In the genomic region with DNA sequence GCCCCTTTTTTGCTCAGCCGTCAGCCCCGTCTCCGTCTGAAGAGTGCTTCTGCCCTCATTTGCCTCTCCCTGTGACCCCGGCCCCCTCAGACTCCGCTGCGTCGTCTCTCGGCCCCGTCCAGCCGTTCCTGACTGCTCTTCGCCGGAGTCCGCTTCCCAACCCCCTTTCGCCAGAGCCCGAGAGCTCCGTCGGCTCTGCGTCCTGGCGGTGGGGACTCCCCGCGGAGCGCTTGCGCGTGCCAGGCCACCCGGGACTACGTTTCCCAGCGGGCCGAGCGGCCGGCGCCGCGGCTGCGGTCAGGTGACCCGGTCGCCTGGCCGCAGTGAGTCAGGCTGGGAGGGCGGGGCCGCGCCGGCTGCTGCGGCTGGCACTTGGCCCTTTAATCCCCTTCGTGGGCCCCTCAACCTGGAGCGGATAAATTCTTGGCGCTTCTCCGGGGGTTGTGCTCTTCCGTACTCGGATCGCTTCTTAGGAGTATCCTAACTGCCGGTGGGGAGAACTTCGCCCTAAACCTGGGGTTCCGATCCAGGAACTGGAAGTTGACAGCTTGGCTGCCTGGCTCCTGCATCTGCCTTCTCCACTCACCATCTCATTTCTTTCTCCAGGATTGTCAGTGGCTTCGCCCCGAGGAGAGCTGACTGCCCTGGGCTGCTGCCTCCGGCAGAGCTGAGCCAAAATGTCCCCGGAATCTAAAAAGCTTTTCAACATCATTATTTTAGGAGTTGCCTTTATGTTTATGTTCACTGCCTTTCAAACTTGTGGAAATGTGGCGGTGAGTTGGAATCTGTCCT, we compare ENCODE assay signal across 8 cellular contexts. TPM values are rescaled to one million over a fixed set of nuclear protein-coding genes. Genes with fewer than 3 reads are reported as not detected.
DNase-seq lines count a peak whose midpoint lies in the region; ATAC-seq, FAIRE-seq and TF ChIP-seq lines count a peak whose summit lies in the region.

A gene (plus strand): TSS at position 444 of the 792 bp plus-strand sequence. CDS start 234 bp downstream, at position 678.

- TF ChIP-seq RAD21 in HepG2 (CRISPR knock-in tag; IDR thresholded peaks at IDR 0.05), result no peak; the same call in 1 of the 2 replicates

- H3K36me3 Mint-ChIP-seq in activated CD4-positive, alpha-beta memory T cell treated with anti-CD3 and anti-CD28 coated beads for 36 hours, result peaks cover 51% of the 10 kb centered on the region

- DNase-seq in NCI-H748 treated with DMSO at 0.1 percent for 48 hours (lab: John Stamatoyannopoulos, UW), result peak; percentile 69
- peak; percentile 94 for DNase-seq in activated CD4-positive, alpha-beta memory T cell treated with anti-CD3 and anti-CD28 coated beads for 36 hours
- DNase-seq in dermis microvascular lymphatic vessel endothelial cell (ENCODE audit: low read depth in 2 of 2), result peak; percentile 81 to 95
- peak; percentile 90 for DNase-seq in HepG2 (ENCODE audit: low spot score)
- peak; percentile 81 to 88 for DNase-seq in stimulated activated CD4-positive, alpha-beta T cell treated with anti-CD3 and anti-CD28 coated beads, Interleukin-2, amount 100 ng/mL, for 48 hours

- H3K79me2 ChIP-seq in HepG2 (ENCODE audit: insufficient read depth, low read length), result peaks cover 58% of the 10 kb centered on the region

- CTCF ChIA-PET in activated CD4-positive, alpha-beta memory T cell treated with anti-CD3 and anti-CD28 coated beads for 36 hours (lab: Charles Lee), result interaction anchor here (1.1 to 2.2 kb wide), 2 partner anchors 10 to 24 kb away, joined by 3 to 10 read pairs; no protein-coding TSS in a partner anchor
- CTCF ChIA-PET in HepG2 (lab: Yijun Ruan, JAX; ENCODE audit: low intra/inter-chr PET ratio, low total read pairs), result no interaction called here

- in situ Hi-C loops in HepG2 (cut with HindIII; ENCODE audit: extremely low pct_ligation_motif_present, low pct_unique_long_range_greater_than_20kb), result no loop called here

- no peak within 1 kb of the TSS for H2AFZ ChIP-seq in HepG2 (ENCODE audit: low read length)

- H4K20me1 ChIP-seq in BLaER1 treated with 17β-estradiol and CSF1 and Interleukin-3, amounts not matched to agents 10 nM and 100 nM, result peaks cover 31 to 42% (median 38%) of the 10 kb centered on the region in 11 experiments; a peak in 21 of 22 replicates
- peaks cover 34% of the 10 kb centered on the region for H4K20me1 ChIP-seq in HepG2 (ENCODE audit: insufficient read depth, low read length)

- H3K4me3 ChIP-seq in BLaER1 treated with 17β-estradiol and CSF1 and Interleukin-3, amounts not matched to agents 10 nM and 100 nM, result peak within 1 kb of the TSS; percentile 81 to 99 (median 95)
- peak within 1 kb of the TSS; percentile 93 to 100 (median 100) for H3K4me3 ChIP-seq in HepG2 (replicated peaks in 1 of 3; ENCODE audit: insufficient read depth in 1 of 3, low read depth in 2 of 3, low read length in 3 of 3)

- peak within 1 kb of the TSS; percentile 86 to 97 (median 92) for H3K4me2 ChIP-seq in BLaER1 treated with 17β-estradiol and CSF1 and Interleukin-3, amounts not matched to agents 10 nM and 100 nM
- peak within 1 kb of the TSS; percentile 88 for H3K4me2 ChIP-seq in HepG2 (ENCODE audit: low read depth, low read length)

- POLR2A ChIA-PET in activated CD4-positive, alpha-beta memory T cell treated with anti-CD3 and anti-CD28 coated beads for 36 hours (lab: Charles Lee), result interaction anchor here (0.6 to 6.5 kb wide), 7 partner anchors 8 to 180 kb away, joined by 3 to 79 read pairs (median 6); a partner anchor contains a TSS
- POLR2A ChIA-PET in HepG2 (lab: Yijun Ruan, JAX), result interaction anchor here (0.6 to 4.1 kb wide), 13 partner anchors 8 to 1865 kb away, joined by 3 to 71 read pairs (median 7); a partner anchor contains a TSS

- H3K9ac ChIP-seq in BLaER1 treated with 17β-estradiol and CSF1 and Interleukin-3, amounts not matched to agents 10 nM and 100 nM, result peak within 1 kb of the TSS; percentile 94 to 100 (median 99)
- peak within 1 kb of the TSS; percentile 100 for H3K9ac ChIP-seq in HepG2 (ENCODE audit: insufficient read depth, low read depth, low read length)

- H3K9me3 Mint-ChIP-seq in activated CD4-positive, alpha-beta memory T cell treated with anti-CD3 and anti-CD28 coated beads for 36 hours, result no peaks in the 10 kb centered on the region

- no TSS peak for BruUV-seq in HepG2 (replicated peaks; lab: Mats Ljungman, UMichigan)

- ATAC-seq in GM19328 (IDR thresholded peaks at IDR 0.05; ENCODE audit: unreplicated experiment), result peak; percentile 50
- peak; percentile 56 for ATAC-seq in HG03460 (IDR thresholded peaks at IDR 0.05; ENCODE audit: unreplicated experiment)
- peak; percentile 86 for ATAC-seq in HepG2

- H3K27me3 ChIP-seq in BLaER1 treated with 17β-estradiol and CSF1 and Interleukin-3, amounts not matched to agents 10 nM and 100 nM, result no peaks in the 10 kb centered on the region
- H3K27me3 ChIP-seq in HepG2 (ENCODE audit: control insufficient read depth in 1 of 2, insufficient read depth in 2 of 2, low read length in 2 of 2), result peaks cover 0 to 3% of the 10 kb centered on the region in 2 experiments; a peak in 1 of 5 replicates

- H3K36me3 ChIP-seq in BLaER1 treated with 17β-estradiol and CSF1 and Interleukin-3, amounts not matched to agents 10 nM and 100 nM, result peaks cover 35 to 59% (median 47%) of the 10 kb centered on the region in 11 experiments
- peaks cover 11 to 40% of the 10 kb centered on the region in 2 experiments for H3K36me3 ChIP-seq in HepG2 (replicated peaks in 1 of 2; ENCODE audit: control insufficient read depth in 1 of 2, insufficient read depth in 2 of 2, low read length in 2 of 2)

- TF ChIP-seq CTCF in HepG2 (CRISPR knock-in tag; IDR thresholded peaks at IDR 0.05), result no peak

- peaks cover 0 to 9% (median 0%) of the 10 kb centered on the region in 11 experiments; a peak in 3 of 22 replicates for H3K9me3 ChIP-seq in BLaER1 treated with 17β-estradiol and CSF1 and Interleukin-3, amounts not matched to agents 10 nM and 100 nM (replicated peaks in 1 of 11)
- H3K9me3 ChIP-seq in HepG2 (ENCODE audit: low read length), result no peaks in the 10 kb centered on the region

- peak within 1 kb of the TSS; percentile 87 to 99 (median 98) for H3K27ac ChIP-seq in BLaER1 treated with 17β-estradiol and CSF1 and Interleukin-3, amounts not matched to agents 10 nM and 100 nM
- peak within 1 kb of the TSS; percentile 97 for H3K27ac ChIP-seq in HepG2 (ENCODE audit: extremely low read length, insufficient read depth, low read length)

- H3K4me3 Mint-ChIP-seq in activated CD4-positive, alpha-beta memory T cell treated with anti-CD3 and anti-CD28 coated beads for 36 hours, result peak within 1 kb of the TSS; percentile 95

- no peaks in the 10 kb centered on the region for H3K27me3 Mint-ChIP-seq in activated CD4-positive, alpha-beta memory T cell treated with anti-CD3 and anti-CD28 coated beads for 36 hours

- no peak for FAIRE-seq in HepG2 (lab: Jason Lieb, UNC)

- H3K4me1 Mint-ChIP-seq in activated CD4-positive, alpha-beta memory T cell treated with anti-CD3 and anti-CD28 coated beads for 36 hours (ENCODE audit: low read depth), result peaks cover 46% of the 10 kb centered on the region

- under 1% methylated on average over 41 of the region's 57 CpGs for WGBS in HepG2 (ENCODE audit: low lambda C conversion rate)

- intact Hi-C loops in activated CD4-positive, alpha-beta memory T cell treated with anti-CD3 and anti-CD28 coated beads for 36 hours (cut with micrococcal nuclease), result loop anchor here (1.0 to 5.0 kb wide), 6 partner anchors 12 to 719 kb away; a partner anchor contains a TSS
- intact Hi-C loops in HepG2 (cut with micrococcal nuclease; ENCODE audit: unreplicated experiment), result no loop called here

- TF ChIP-seq EP300 in HepG2 (IDR thresholded peaks at IDR 0.05; ENCODE audit: low read depth in 2 of 2, low read length in 2 of 2) (peak in 1 of 2 experiments; percentile 46; a peak in 2 of 4 replicates), HepG2 (CRISPR knock-in tag; IDR thresholded peaks at IDR 0.05; ENCODE audit: borderline replicate concordance) (peak; percentile 49)

- H3K4me1 ChIP-seq in BLaER1 treated with 17β-estradiol and CSF1 and Interleukin-3, amounts not matched to agents 10 nM and 100 nM, result peaks cover 29 to 45% (median 36%) of the 10 kb centered on the region in 10 experiments
- H3K4me1 ChIP-seq in HepG2 (ENCODE audit: insufficient read depth, low read length), result peaks cover 44% of the 10 kb centered on the region

- TF ChIP-seq POLR2A in HepG2 (IDR thresholded peaks at IDR 0.05; ENCODE audit: insufficient read depth in 1 of 2, low read depth in 2 of 2, low read length in 2 of 2), result no peak; a peak in 2 of 4 replicates

- H3K27ac Mint-ChIP-seq in activated CD4-positive, alpha-beta memory T cell treated with anti-CD3 and anti-CD28 coated beads for 36 hours, result peak within 1 kb of the TSS; percentile 100

TF ChIP-seq in HepG2, 621 proteins besides CTCF, POLR2A, EP300 and RAD21 (continues in another document):
- peak; percentile 82 for TF ChIP-seq YY1 (IDR thresholded peaks at IDR 0.05; ENCODE audit: insufficient read depth, insufficient replicate concordance, low read depth, low read length)

RNA-seq across cellular contexts. Expression of the gene that starts here (rescaled TPM):
- 10 to 100 TPM; 17.5 to 18.3 TPM for total RNA-seq in activated CD4-positive, alpha-beta memory T cell treated with anti-CD3 and anti-CD28 coated beads for 36 hours
- total RNA-seq in dermis microvascular lymphatic vessel endothelial cell, result 25.2 and 28.8 TPM in 2 replicates
- total RNA-seq in HepG2 (2016; rRNA removed; fragmentation: Illumina TruSeq; extraction: Trizol), result 19.4 and 36.3 TPM in 2 replicates
- total RNA-seq in HepG2 (2016; cell fraction: cytosol; rRNA removed; fragmentation: Illumina TruSeq; extraction: Trizol; ENCODE audit: low read depth), result 19.7 and 21.0 TPM in 2 replicates
- total RNA-seq in HepG2 (2016; cell fraction: insoluble cytoplasmic fraction; rRNA removed; fragmentation: Illumina TruSeq; extraction: Trizol), result 17.3 and 35.0 TPM in 2 replicates
- 17.5 and 20.2 TPM in 2 replicates for total RNA-seq in HepG2 (2016; cell fraction: membrane; rRNA removed; fragmentation: Illumina TruSeq; extraction: Trizol)
- total RNA-seq in HepG2 (2016; cell fraction: nucleus; rRNA removed; fragmentation: Illumina TruSeq; extraction: Trizol), result 39.1 and 44.6 TPM in 2 replicates
- 25.2 and 26.1 TPM in 2 replicates for polyA plus RNA-seq in HepG2 (2011; rRNA removed)
- polyA plus RNA-seq in HepG2 (2011; cell fraction: cytosol; rRNA removed), result 11.6 and 16.0 TPM in 2 replicates
- 59.2 and 64.8 TPM in 2 replicates for polyA plus RNA-seq in HepG2 (2011; cell fraction: nucleus; rRNA removed)
- 20.4 and 24.1 TPM in 2 replicates for polyA plus RNA-seq in HepG2 (2012)
- 5.8 and 6.2 TPM in 2 replicates for polyA plus RNA-seq in HepG2 (2016; cell fraction: cytosol; fragmentation: Illumina TruSeq; extraction: Trizol; ENCODE audit: low read depth)
- 13.0 and 15.6 TPM in 2 replicates for polyA plus RNA-seq in HepG2 (2016; cell fraction: insoluble cytoplasmic fraction; fragmentation: Illumina TruSeq; extraction: Trizol; ENCODE audit: low read depth)
- polyA plus RNA-seq in HepG2 (2016; cell fraction: membrane; fragmentation: Illumina TruSeq; extraction: Trizol; ENCODE audit: low read depth), result 9.2 and 11.8 TPM in 2 replicates
- 60.1 and 68.2 TPM in 2 replicates for polyA plus RNA-seq in HepG2 (2016; cell fraction: nucleus; fragmentation: Illumina TruSeq; extraction: Trizol; ENCODE audit: insufficient read depth, low read depth)
- polyA minus RNA-seq in HepG2 (2011; rRNA and poly(A)+ RNA removed; ENCODE audit: low replicate concordance), result 33.4 and 39.8 TPM in 2 replicates
- polyA minus RNA-seq in HepG2 (2011; cell fraction: cytosol; rRNA and poly(A)+ RNA removed), result 12.8 and 16.1 TPM in 2 replicates
- 36.3 and 51.1 TPM in 2 replicates for polyA minus RNA-seq in HepG2 (2011; cell fraction: nucleus; rRNA and poly(A)+ RNA removed)

Comparison
In these comparisons a context has a peak if more than half of its experiments do, and no peak if none do; other contexts are left out.
1. Peak in every context shown above with its lines: DNase-seq, ATAC-seq, H3K4me3 ChIP-seq and H3K27ac ChIP-seq.